36 cellular contexts compared by ENCODE assay signal in the genomic region with DNA sequence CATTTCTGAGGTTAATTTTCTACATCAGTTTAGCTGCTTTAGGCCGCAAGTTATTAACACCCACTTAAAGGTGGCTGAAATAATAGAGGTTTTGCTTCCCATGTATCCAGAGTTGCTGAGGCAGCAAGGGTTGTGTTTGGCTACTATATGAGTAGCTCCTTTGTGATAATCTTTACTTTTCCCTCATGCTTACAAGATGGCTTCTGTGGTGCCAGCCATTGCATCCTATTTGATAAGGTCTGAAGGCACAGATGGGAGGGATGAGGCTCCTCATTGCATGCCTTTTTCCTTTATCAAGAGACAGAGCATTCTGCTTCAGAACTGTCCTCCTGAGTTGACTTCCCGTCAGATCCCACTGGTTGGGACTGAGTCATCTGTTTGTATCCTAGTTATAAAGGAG.
"Had no signal": no experiment of that assay in that cellular context is flagged by ENCODE, and none has a peak within 500 bp of the region (broad histone marks: within the 10 kb centered on the region; RNA-seq: fewer than 3 reads in every experiment).

No MANE protein-coding gene starts in this region.

- H3K4me3 ChIP-seq: MG63 had no signal

- H3K9ac ChIP-seq: KMS-11 had no signal

- H3K27me3 ChIP-seq: MG63 had no signal

- DNase-seq: Karpas-422, Kasumi-1, MG63, MM.1S, MV-4-11, NCI-H1048, NCI-H1092, NCI-H1092 treated with DMSO at 0.1 percent for 48 hours, NCI-H1105, NCI-H1105 treated with DMSO at 0.1 percent for 48 hours, NCI-H1417, NCI-H1417 treated with DMSO at 0.1 percent for 48 hours, NCI-H1436, NCI-H1436 treated with DMSO at 0.1 percent for 48 hours, NCI-H146, NCI-H1694, NCI-H1694 treated with DMSO at 0.1 percent for 48 hours, NCI-H187, NCI-H187 treated with DMSO at 0.1 percent for 48 hours, NCI-H1930, NCI-H2029, NCI-H2029 treated with DMSO at 0.1 percent for 48 hours, NCI-H2081, NCI-H2081 treated with DMSO at 0.1 percent for 48 hours, NCI-H2107, NCI-H2171, NCI-H2171 treated with DMSO at 0.1 percent for 48 hours, NCI-H2227 treated with DMSO at 0.1 percent for 48 hours, NCI-H226, NCI-H345, NCI-H446, NCI-H446 treated with DMSO at 0.1 percent for 48 hours, NCI-H510A, NCI-H510A treated with DMSO at 0.1 percent for 48 hours, NCI-H524 had no signal

- H3K36me3 ChIP-seq: MG63 had no signal

- H3K27ac ChIP-seq: KMS-11 had no signal

- H3K4me2 ChIP-seq: KMS-11 had no signal

- H3K9me3 ChIP-seq: MG63 had no signal
